In genomic region chr1:110106013-110106941, GRCh38 we compare ENCODE assay signal across 8 cellular contexts. TPM values are rescaled to one million over a fixed set of nuclear protein-coding genes. Genes with fewer than 3 reads are reported as not detected.
A peak's percentile ranks its signal among the peaks of the same experiment; 100 is the strongest.
DNase-seq lines count a peak whose midpoint lies in the region; ATAC-seq, FAIRE-seq and TF ChIP-seq lines count a peak whose summit lies in the region.

No MANE protein-coding gene starts in this region.

- no CpG with 5 or more reads among the region's 8 CpGs for WGBS in right lobe of liver (ENCODE audit: insufficient coverage, low coverage, low lambda C conversion rate, missing lambda C conversion rate)

- no peaks in the 10 kb centered on the region for H3K27me3 ChIP-seq in right lobe of liver

- intact Hi-C loops in right lobe of liver (cut with DNase I), result loop anchor here (5.0 to 10.0 kb wide), 2 partner anchors 51 to 54 kb away; no protein-coding TSS in a partner anchor

- H3K36me3 ChIP-seq in HEK293 (ENCODE audit: control insufficient read depth in 2 of 2, insufficient read depth in 1 of 2, low read length in 2 of 2) (no peaks in the 10 kb centered on the region), right lobe of liver (no peaks in the 10 kb centered on the region)

- no peaks in the 10 kb centered on the region for H3K9me3 ChIP-seq in HEK293 (ENCODE audit: control insufficient read depth, insufficient read depth, low read depth, low read length)
- no peaks in the 10 kb centered on the region for H3K9me3 ChIP-seq in right lobe of liver

- ATAC-seq in right lobe of liver (peak; percentile 92 to 97 (median 96)), HG02938 (IDR thresholded peaks at IDR 0.05; ENCODE audit: unreplicated experiment) (no peak)

- FAIRE-seq in D721Med (lab: Jason Lieb, UNC), result peak; percentile 77

- H3K27ac ChIP-seq in HEK293 (ENCODE audit: extremely low read depth, low read depth, low read length) (no peak overlapping the region), coronary artery (no peak overlapping the region), right lobe of liver (no peak overlapping the region)

- DNase-seq in D721Med (ENCODE audit: insufficient read length, low spot score), result peak; percentile 93
- DNase-seq in NCI-H345 (lab: John Stamatoyannopoulos, UW), result peak; percentile 63
- peak; percentile 48 to 52 for DNase-seq in activated CD4-positive, alpha-beta T cell treated with anti-CD3 and anti-CD28 coated beads for 4 hours
- DNase-seq in coronary artery (ENCODE audit: low spot score), result no peak
- peak; percentile 63 to 74 (median 72) for DNase-seq in right lobe of liver
- DNase-seq in stimulated activated CD4-positive, alpha-beta T cell treated with anti-CD3 and anti-CD28 coated beads, TNF-alpha, amount 100 ng/mL, for 48 hours (ENCODE audit: low read depth in 3 of 3), result peak; percentile 32 to 43 (median 36)

- H3K4me1 ChIP-seq in HEK293 (ENCODE audit: control insufficient read depth, insufficient read depth, low read length), result no peaks in the 10 kb centered on the region
- no peaks in the 10 kb centered on the region for H3K4me1 ChIP-seq in right lobe of liver

- TF ChIP-seq POLR2A in right lobe of liver (IDR thresholded peaks at IDR 0.05), result no peak

- POLR2A ChIA-PET in HEK293 (lab: Yijun Ruan, JAX), result no interaction called here

- H3K4me3 ChIP-seq in HEK293 (ENCODE audit: low read depth, low read length) (no peak overlapping the region), coronary artery (no peak overlapping the region), right lobe of liver (no peak overlapping the region)

- CTCF ChIA-PET in HEK293 (lab: Yijun Ruan, JAX), result interaction anchor here (0.6 to 12.4 kb wide), 29 partner anchors 10 to 529 kb away, joined by 3 to 182 read pairs (median 4); partner anchors contain the start of gene STRIP1

- TF ChIP-seq CTCF in D721Med (IDR thresholded peaks at IDR 0.05; ENCODE audit: insufficient read depth, missing control alignments), result peak; percentile 87
- peak; percentile 87 for TF ChIP-seq CTCF in HEK293 (tag by site-specific recombination; IDR thresholded peaks at IDR 0.05)
- peak; percentile 88 for TF ChIP-seq CTCF in coronary artery (IDR thresholded peaks at IDR 0.05)
- peak; percentile 86 to 96 (median 94) for TF ChIP-seq CTCF in right lobe of liver (IDR thresholded peaks at IDR 0.05)

TF ChIP-seq in HEK293, 187 proteins besides CTCF, POLR2A, EP300 and RAD21:
- TF ChIP-seq ZNF561 (tag by site-specific recombination; IDR thresholded peaks at IDR 0.05; ENCODE audit: borderline replicate concordance) (no peak), ZNF335 (tag by site-specific recombination; conservative IDR thresholded peaks at IDR 0.05) (peak; percentile 62), ZNF654 (tag by site-specific recombination; IDR thresholded peaks at IDR 0.05; ENCODE audit: low read depth) (peak; percentile 81), ZNF121 (tag by site-specific recombination; IDR thresholded peaks at IDR 0.05) (no peak), SCRT2 (tag by site-specific recombination; IDR thresholded peaks at IDR 0.05) (0 out of 2 replicates have a peak, but pooled peaks have one; percentile 54), PBX3 (CRISPR knock-in tag; IDR thresholded peaks at IDR 0.05) (no peak)
- TF ChIP-seq, protein P1, sequence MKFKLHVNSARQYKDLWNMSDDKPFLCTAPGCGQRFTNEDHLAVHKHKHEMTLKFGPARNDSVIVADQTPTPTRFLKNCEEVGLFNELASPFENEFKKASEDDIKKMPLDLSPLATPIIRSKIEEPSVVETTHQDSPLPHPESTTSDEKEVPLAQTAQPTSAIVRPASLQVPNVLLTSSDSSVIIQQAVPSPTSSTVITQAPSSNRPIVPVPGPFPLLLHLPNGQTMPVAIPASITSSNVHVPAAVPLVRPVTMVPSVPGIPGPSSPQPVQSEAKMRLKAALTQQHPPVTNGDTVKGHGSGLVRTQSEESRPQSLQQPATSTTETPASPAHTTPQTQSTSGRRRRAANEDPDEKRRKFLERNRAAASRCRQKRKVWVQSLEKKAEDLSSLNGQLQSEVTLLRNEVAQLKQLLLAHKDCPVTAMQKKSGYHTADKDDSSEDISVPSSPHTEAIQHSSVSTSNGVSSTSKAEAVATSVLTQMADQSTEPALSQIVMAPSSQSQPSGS (tag by site-specific recombination; IDR thresholded peaks at IDR 0.05; ENCODE audit: low read depth), result 0 out of 2 replicates have a peak, but pooled peaks have one; percentile 31
- TF ChIP-seq, protein P2, sequence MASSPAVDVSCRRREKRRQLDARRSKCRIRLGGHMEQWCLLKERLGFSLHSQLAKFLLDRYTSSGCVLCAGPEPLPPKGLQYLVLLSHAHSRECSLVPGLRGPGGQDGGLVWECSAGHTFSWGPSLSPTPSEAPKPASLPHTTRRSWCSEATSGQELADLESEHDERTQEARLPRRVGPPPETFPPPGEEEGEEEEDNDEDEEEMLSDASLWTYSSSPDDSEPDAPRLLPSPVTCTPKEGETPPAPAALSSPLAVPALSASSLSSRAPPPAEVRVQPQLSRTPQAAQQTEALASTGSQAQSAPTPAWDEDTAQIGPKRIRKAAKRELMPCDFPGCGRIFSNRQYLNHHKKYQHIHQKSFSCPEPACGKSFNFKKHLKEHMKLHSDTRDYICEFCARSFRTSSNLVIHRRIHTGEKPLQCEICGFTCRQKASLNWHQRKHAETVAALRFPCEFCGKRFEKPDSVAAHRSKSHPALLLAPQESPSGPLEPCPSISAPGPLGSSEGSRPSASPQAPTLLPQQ (tag by site-specific recombination; IDR thresholded peaks at IDR 0.05), result 0 out of 2 replicates have a peak, but pooled peaks have one; percentile 33
- TF ChIP-seq, protein P3, sequence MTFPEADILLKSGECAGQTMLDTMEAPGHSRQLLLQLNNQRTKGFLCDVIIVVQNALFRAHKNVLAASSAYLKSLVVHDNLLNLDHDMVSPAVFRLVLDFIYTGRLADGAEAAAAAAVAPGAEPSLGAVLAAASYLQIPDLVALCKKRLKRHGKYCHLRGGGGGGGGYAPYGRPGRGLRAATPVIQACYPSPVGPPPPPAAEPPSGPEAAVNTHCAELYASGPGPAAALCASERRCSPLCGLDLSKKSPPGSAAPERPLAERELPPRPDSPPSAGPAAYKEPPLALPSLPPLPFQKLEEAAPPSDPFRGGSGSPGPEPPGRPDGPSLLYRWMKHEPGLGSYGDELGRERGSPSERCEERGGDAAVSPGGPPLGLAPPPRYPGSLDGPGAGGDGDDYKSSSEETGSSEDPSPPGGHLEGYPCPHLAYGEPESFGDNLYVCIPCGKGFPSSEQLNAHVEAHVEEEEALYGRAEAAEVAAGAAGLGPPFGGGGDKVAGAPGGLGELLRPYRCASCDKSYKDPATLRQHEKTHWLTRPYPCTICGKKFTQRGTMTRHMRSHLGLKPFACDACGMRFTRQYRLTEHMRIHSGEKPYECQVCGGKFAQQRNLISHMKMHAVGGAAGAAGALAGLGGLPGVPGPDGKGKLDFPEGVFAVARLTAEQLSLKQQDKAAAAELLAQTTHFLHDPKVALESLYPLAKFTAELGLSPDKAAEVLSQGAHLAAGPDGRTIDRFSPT (tag by site-specific recombination; IDR thresholded peaks at IDR 0.05), result peak; percentile 77

RNA-seq across cellular contexts. Expression of gene UBL4B, which starts 6.0 kb away (rescaled TPM):
- total RNA-seq in right lobe of liver, result not detected

RNA-seq across cellular contexts. Expression of gene ALX3, which starts 35.8 kb away (rescaled TPM):
- total RNA-seq in right lobe of liver, result not detected

RNA-seq across cellular contexts. Expression of gene SLC6A17, which starts 44.0 kb away (rescaled TPM):
- not detected for total RNA-seq in right lobe of liver
